Comparison of ENCODE assay signal across 8 cellular contexts in the genomic region with DNA sequence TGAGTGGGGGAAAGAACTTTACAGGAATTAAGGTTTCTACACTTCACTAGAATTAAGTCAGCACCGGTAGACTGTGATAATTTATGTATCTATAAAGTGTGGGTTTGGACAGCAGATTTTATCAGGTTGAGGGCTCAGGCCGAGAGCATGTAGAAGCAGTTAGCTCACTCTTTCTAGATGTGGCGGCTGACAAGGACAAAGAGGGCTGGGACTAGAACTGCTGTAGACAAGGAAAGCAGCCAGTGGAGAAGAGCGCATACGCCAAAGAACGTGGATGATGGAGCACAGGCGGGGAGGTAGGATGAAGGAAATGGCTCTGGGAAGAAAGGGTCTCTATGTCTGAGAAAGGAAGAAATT. TPM values are rescaled to one million over a fixed set of nuclear protein-coding genes. Genes with fewer than 3 reads are reported as not detected.
DNase-seq lines count a peak whose midpoint lies in the region; ATAC-seq and TF ChIP-seq lines count a peak whose summit lies in the region.

No MANE protein-coding gene starts in this region.

- ATAC-seq in HG02610 (IDR thresholded peaks at IDR 0.05; ENCODE audit: unreplicated experiment) (peak; percentile 17), memory B cell (ENCODE audit: low read depth) (no peak)

- peak overlapping the region; percentile 31 for H3K4me3 ChIP-seq in GM06990 (replicated peaks; ENCODE audit: low read depth, low read length)
- peak overlapping the region; percentile 88 for H3K4me3 ChIP-seq in choroid plexus epithelial cell (ENCODE audit: low read depth, low read length)
- peak overlapping the region; percentile 71 to 99 (median 82) for H3K4me3 ChIP-seq in tibial nerve

- H3K36me3 Mint-ChIP-seq in memory B cell: peaks cover 7% of the 10 kb centered on the region

- H3K27ac ChIP-seq in tibial nerve: peak overlapping the region; percentile 92 to 98 (median 94)

- no peak for TF ChIP-seq EP300 in tibial nerve (IDR thresholded peaks at IDR 0.05)

- no peak for TF ChIP-seq POLR2A in tibial nerve (IDR thresholded peaks at IDR 0.05)

- H3K4me1 ChIP-seq in tibial nerve: peaks cover 0 to 29% (median 16%) of the 10 kb centered on the region in 4 donors

- H3K4me1 Mint-ChIP-seq in memory B cell: peaks cover 18% of the 10 kb centered on the region

- H3K27me3 Mint-ChIP-seq in memory B cell: no peaks in the 10 kb centered on the region

- H3K36me3 ChIP-seq in GM06990 (ENCODE audit: control insufficient read depth, insufficient read depth, low read length) (no peaks in the 10 kb centered on the region; the same call in 1 of the 2 replicates), tibial nerve (peaks cover 0 to 28% (median 0%) of the 10 kb centered on the region in 3 donors)

- H3K27me3 ChIP-seq in GM06990 (replicated peaks; ENCODE audit: control insufficient read depth, insufficient read depth, low read length) (no peaks in the 10 kb centered on the region), tibial nerve (no peaks in the 10 kb centered on the region)

- H3K27ac Mint-ChIP-seq in memory B cell: peak overlapping the region; percentile 99

- no peaks in the 10 kb centered on the region for H3K9me3 Mint-ChIP-seq in memory B cell

- TF ChIP-seq CTCF in GM06990 (IDR thresholded peaks at IDR 0.05; ENCODE audit: insufficient read depth, low read length, poor library complexity, severe bottlenecking): no peak
- no peak for TF ChIP-seq CTCF in choroid plexus epithelial cell (conservative IDR thresholded peaks at IDR 0.05; ENCODE audit: low read depth, low read length)
- TF ChIP-seq CTCF in tibial nerve (IDR thresholded peaks at IDR 0.05): no peak

- no peaks in the 10 kb centered on the region for H3K9me3 ChIP-seq in tibial nerve

- 17 to 23% methylated on average over 7 of the region's 7 CpGs for WGBS in tibial nerve, 2 donors

- peak overlapping the region; percentile 93 for H3K4me3 Mint-ChIP-seq in memory B cell

- DNase-seq in GM06990 (ENCODE audit: extremely low read depth, insufficient read length) (peak; percentile 18), RPMI8226 (peak; percentile 6), choroid plexus epithelial cell (ENCODE audit: low read depth) (peak; percentile 23), memory B cell (ENCODE audit: low spot score in 2 of 2) (peak in 1 of 2 donors; percentile 16), tibial nerve (ENCODE audit: low spot score in 2 of 2) (no peak), pons (ENCODE audit: low spot score) (no peak), DMS79 (lab: John Stamatoyannopoulos, UW) (no peak)

RNA-seq across cellular contexts. Expression of a gene that starts 0.5 kb away (rescaled TPM):
- total RNA-seq in tibial nerve: 10 to 100 TPM; 20.7 to 37.1 (median 26.4) TPM

Comparison
In these comparisons a context has a peak if more than half of its experiments do, and no peak if none do; other contexts are left out.
1. DNase-seq: peak in GM06990 (single experiment), RPMI8226 (single experiment) and choroid plexus epithelial cell (single experiment); none in tibial nerve (0 of 2), pons (single experiment) and DMS79 (single experiment).
2. H3K4me3 ChIP-seq: peak in every context shown above with its lines; median percentile 88 in choroid plexus epithelial cell; 82 in tibial nerve; 31 in GM06990.